2 cellular contexts compared by ENCODE assay signal in the genomic region with DNA sequence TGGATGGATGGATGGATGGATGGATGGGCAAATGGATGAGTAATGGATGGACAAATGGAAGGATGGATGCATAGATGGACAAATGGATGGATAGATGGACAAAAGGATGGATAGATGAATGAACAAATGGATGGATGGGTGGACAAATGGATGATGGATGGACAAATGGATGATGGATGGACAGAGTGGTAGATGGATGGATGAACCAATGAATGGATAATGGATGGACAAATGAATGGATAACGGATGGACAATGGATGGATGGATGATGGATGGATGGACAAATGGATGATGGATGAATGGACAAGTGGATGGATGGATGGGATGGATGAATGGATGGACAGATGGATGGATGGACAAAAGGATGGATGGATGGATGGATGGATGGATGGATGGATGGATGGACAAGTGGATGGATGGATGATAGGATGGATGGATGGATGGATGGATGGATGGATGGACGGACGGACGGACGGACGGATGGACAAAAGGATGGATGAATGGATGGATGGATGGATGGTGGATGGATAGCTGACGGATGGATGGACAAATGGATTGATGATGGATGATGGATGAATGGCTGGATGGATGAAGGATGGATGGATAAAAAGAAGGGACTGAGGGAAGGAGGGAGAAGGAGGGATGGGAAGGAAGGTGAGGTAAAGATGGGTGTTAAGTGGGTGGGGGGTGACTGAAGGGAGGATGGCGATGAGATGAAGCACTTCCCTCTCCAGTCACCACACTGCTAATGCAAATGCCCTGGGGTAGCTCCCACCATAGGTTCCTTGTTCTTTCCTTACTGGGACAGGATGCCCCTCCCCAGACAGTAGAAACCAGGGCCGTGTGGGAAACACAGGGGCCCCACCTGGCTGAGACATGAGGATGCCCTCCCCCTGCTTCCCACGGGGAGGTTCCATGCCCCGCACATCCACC.
TF ChIP-seq lines count a peak whose summit lies in the region.

No MANE protein-coding gene starts in this region.

TF ChIP-seq in HepG2, 621 proteins besides CTCF, POLR2A, EP300 and RAD21:
- TF ChIP-seq, protein P1, sequence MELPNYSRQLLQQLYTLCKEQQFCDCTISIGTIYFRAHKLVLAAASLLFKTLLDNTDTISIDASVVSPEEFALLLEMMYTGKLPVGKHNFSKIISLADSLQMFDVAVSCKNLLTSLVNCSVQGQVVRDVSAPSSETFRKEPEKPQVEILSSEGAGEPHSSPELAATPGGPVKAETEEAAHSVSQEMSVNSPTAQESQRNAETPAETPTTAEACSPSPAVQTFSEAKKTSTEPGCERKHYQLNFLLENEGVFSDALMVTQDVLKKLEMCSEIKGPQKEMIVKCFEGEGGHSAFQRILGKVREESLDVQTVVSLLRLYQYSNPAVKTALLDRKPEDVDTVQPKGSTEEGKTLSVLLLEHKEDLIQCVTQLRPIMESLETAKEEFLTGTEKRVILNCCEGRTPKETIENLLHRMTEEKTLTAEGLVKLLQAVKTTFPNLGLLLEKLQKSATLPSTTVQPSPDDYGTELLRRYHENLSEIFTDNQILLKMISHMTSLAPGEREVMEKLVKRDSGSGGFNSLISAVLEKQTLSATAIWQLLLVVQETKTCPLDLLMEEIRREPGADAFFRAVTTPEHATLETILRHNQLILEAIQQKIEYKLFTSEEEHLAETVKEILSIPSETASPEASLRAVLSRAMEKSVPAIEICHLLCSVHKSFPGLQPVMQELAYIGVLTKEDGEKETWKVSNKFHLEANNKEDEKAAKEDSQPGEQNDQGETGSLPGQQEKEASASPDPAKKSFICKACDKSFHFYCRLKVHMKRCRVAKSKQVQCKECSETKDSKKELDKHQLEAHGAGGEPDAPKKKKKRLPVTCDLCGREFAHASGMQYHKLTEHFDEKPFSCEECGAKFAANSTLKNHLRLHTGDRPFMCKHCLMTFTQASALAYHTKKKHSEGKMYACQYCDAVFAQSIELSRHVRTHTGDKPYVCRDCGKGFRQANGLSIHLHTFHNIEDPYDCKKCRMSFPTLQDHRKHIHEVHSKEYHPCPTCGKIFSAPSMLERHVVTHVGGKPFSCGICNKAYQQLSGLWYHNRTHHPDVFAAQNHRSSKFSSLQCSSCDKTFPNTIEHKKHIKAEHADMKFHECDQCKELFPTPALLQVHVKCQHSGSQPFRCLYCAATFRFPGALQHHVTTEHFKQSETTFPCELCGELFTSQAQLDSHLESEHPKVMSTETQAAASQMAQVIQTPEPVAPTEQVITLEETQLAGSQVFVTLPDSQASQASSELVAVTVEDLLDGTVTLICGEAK (IDR thresholded peaks at IDR 0.05), result 0 out of 2 replicates have a peak, but pooled peaks have one; percentile 1
- TF ChIP-seq, protein P1 (CRISPR knock-in tag; IDR thresholded peaks at IDR 0.05), result no peak
- TF ChIP-seq ZNF234 (CRISPR knock-in tag; conservative IDR thresholded peaks at IDR 0.05) (no peak), ZBTB20 (CRISPR knock-in tag; IDR thresholded peaks at IDR 0.05; ENCODE audit: borderline replicate concordance, low read depth) (no peak), ZNF75D (CRISPR knock-in tag; IDR thresholded peaks at IDR 0.05; ENCODE audit: borderline replicate concordance) (no peak), EHMT2 (IDR thresholded peaks at IDR 0.05; ENCODE audit: borderline replicate concordance, low read depth, low read length) (0 out of 2 replicates have a peak, but pooled peaks have one; percentile 38), ATM (IDR thresholded peaks at IDR 0.05; ENCODE audit: borderline replicate concordance) (peak; percentile 6; the same call in 1 of the 2 replicates), ZMYM2 (CRISPR knock-in tag; IDR thresholded peaks at IDR 0.05) (no peak), DMAP1 (CRISPR knock-in tag; IDR thresholded peaks at IDR 0.05) (no peak), GTF2F1 (IDR thresholded peaks at IDR 0.05; ENCODE audit: low read length) (no peak), ZNF292 (CRISPR knock-in tag; IDR thresholded peaks at IDR 0.05; ENCODE audit: borderline replicate concordance, low read depth) (no peak), RORA (CRISPR knock-in tag; IDR thresholded peaks at IDR 0.05) (no peak)
TF ChIP-seq in HepG2: peak in this region for 3.

TF ChIP-seq in IMR-90, 13 proteins besides CTCF, POLR2A, EP300 and RAD21:
- TF ChIP-seq, protein P2, sequence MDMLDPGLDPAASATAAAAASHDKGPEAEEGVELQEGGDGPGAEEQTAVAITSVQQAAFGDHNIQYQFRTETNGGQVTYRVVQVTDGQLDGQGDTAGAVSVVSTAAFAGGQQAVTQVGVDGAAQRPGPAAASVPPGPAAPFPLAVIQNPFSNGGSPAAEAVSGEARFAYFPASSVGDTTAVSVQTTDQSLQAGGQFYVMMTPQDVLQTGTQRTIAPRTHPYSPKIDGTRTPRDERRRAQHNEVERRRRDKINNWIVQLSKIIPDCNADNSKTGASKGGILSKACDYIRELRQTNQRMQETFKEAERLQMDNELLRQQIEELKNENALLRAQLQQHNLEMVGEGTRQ (IDR thresholded peaks at IDR 0.05; ENCODE audit: low read depth, low read length), result no peak
- TF ChIP-seq CHD1 (IDR thresholded peaks at IDR 0.05; ENCODE audit: low read depth, low read length), result no peak
- no peak for TF ChIP-seq MXI1 (IDR thresholded peaks at IDR 0.05; ENCODE audit: borderline replicate concordance, low read depth, low read length)
- TF ChIP-seq MAZ (IDR thresholded peaks at IDR 0.05; ENCODE audit: borderline replicate concordance, low read depth, low read length), result no peak
- TF ChIP-seq RFX5 (IDR thresholded peaks at IDR 0.05; ENCODE audit: low read depth, low read length), result no peak
- no peak for TF ChIP-seq FOS (IDR thresholded peaks at IDR 0.05; ENCODE audit: low read depth, low read length)
- TF ChIP-seq MAFK (IDR thresholded peaks at IDR 0.05; ENCODE audit: low read depth, low read length), result no peak
- no peak for TF ChIP-seq SMC3 (IDR thresholded peaks at IDR 0.05; ENCODE audit: low read depth, low read length)
- no peak for TF ChIP-seq BHLHE40 (IDR thresholded peaks at IDR 0.05; ENCODE audit: low read depth, low read length)
- TF ChIP-seq NFE2L2 (IDR thresholded peaks at IDR 0.05; ENCODE audit: low read depth, low read length), result no peak
- TF ChIP-seq, protein P3, sequence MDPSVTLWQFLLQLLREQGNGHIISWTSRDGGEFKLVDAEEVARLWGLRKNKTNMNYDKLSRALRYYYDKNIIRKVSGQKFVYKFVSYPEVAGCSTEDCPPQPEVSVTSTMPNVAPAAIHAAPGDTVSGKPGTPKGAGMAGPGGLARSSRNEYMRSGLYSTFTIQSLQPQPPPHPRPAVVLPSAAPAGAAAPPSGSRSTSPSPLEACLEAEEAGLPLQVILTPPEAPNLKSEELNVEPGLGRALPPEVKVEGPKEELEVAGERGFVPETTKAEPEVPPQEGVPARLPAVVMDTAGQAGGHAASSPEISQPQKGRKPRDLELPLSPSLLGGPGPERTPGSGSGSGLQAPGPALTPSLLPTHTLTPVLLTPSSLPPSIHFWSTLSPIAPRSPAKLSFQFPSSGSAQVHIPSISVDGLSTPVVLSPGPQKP (IDR thresholded peaks at IDR 0.05; ENCODE audit: borderline replicate concordance, low read depth, low read length), result no peak
- no peak for TF ChIP-seq RCOR1 (IDR thresholded peaks at IDR 0.05; ENCODE audit: insufficient replicate concordance, low read length)
- no peak for TF ChIP-seq CEBPB (IDR thresholded peaks at IDR 0.05; ENCODE audit: low read depth, low read length)
